In the genomic region with DNA sequence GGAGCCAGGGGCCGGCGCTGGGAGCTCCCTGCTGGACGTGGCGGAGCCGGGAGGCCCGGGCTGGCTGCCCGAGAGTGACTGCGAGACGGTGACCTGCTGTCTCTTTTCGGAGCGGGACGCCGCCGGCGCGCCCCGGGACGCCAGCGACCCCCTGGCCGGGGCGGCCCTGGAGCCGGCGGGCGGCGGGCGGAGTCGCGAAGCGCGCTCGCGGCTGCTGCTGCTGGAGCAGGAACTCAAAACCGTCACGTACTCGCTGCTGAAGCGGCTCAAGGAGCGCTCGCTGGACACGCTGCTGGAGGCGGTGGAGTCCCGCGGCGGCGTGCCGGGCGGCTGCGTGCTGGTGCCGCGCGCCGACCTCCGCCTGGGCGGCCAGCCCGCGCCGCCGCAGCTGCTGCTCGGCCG, we compare ENCODE assay signal across 8 cellular contexts. TPM values are rescaled to one million over a fixed set of nuclear protein-coding genes. Genes with fewer than 3 reads are reported as not detected.
A peak's percentile ranks its signal among the peaks of the same experiment; 100 is the strongest.
DNase-seq lines count a peak whose midpoint lies in the region; TF ChIP-seq lines count a peak whose summit lies in the region.

No MANE protein-coding gene starts in this region.

- no peaks in the 10 kb centered on the region for H3K9me3 ChIP-seq in adipocyte (ENCODE audit: control insufficient read depth, low read length)
- no peaks in the 10 kb centered on the region for H3K9me3 ChIP-seq in thyroid gland

- no peaks in the 10 kb centered on the region for H3K36me3 Mint-ChIP-seq in immature natural killer cell

- H3K27me3 Mint-ChIP-seq in immature natural killer cell (ENCODE audit: low read depth in 3 of 3) = peaks cover 5 to 19% (median 16%) of the 10 kb centered on the region in 3 donors

- POLR2A ChIA-PET in HEK293T (lab: Yijun Ruan, JAX) = interaction anchor here (1.2 to 4.9 kb wide), 6 partner anchors 20 to 149 kb away, joined by 3 to 31 read pairs (median 6); no protein-coding TSS in a partner anchor

- CTCF ChIA-PET in HEK293T (lab: Yijun Ruan, JAX) = interaction anchor here (0.7 to 3.9 kb wide), 3 partner anchors 85 to 442 kb away, joined by 3 to 17 read pairs (median 3); no protein-coding TSS in a partner anchor

- intact Hi-C loops in thyroid gland (cut with DNase I) = loop anchor here (5.0 kb wide), 2 partner anchors 69 to 144 kb away; no protein-coding TSS in a partner anchor

- peak overlapping the region; percentile 100 for H3K9ac ChIP-seq in adipocyte (ENCODE audit: low read length)

- no peak overlapping the region for H3K4me3 Mint-ChIP-seq in immature natural killer cell

- H3K36me3 ChIP-seq in adipocyte (ENCODE audit: control insufficient read depth, insufficient read depth, low read length, severe bottlenecking) (peaks cover 20% of the 10 kb centered on the region), thyroid gland (no peaks in the 10 kb centered on the region)

- H3K4me1 Mint-ChIP-seq in immature natural killer cell = peaks cover 22 to 27% of the 10 kb centered on the region in 2 donors

- WGBS in thyroid gland, 2 donors = 0 to 1% methylated on average over 4 to 15 of the region's 59 CpGs

- no peak for TF ChIP-seq CTCF in thyroid gland (IDR thresholded peaks at IDR 0.05)

- H3K4me1 ChIP-seq in adipocyte (ENCODE audit: control insufficient read depth, insufficient read depth, low read length) (peaks cover 41% of the 10 kb centered on the region), thyroid gland (peaks cover 37 to 43% of the 10 kb centered on the region in 2 donors)

- H3K4me3 ChIP-seq in adipocyte (ENCODE audit: low read length) = peak overlapping the region; percentile 92
- H3K4me3 ChIP-seq in thyroid gland (replicated peaks in 1 of 3) = peak overlapping the region; percentile 18 to 80 (median 72)

- H3K27me3 ChIP-seq in adipocyte (replicated peaks; ENCODE audit: control insufficient read depth, insufficient read depth, low read length) = no peaks in the 10 kb centered on the region
- no peaks in the 10 kb centered on the region for H3K27me3 ChIP-seq in thyroid gland

- DNase-seq in AML-193 (lab: John Stamatoyannopoulos, UW) = peak; percentile 14 to 28
- DNase-seq in HEK293T (ENCODE audit: extremely low spot score) = no peak
- DNase-seq in adipocyte (ENCODE audit: low read depth) = peak; percentile 64
- DNase-seq in immature natural killer cell = peak in 2 of 3 donors; percentile 15 to 18
- peak; percentile 53 to 59 for DNase-seq in thyroid gland
- DNase-seq in Ammon's horn (ENCODE audit: low spot score) = no peak
- DNase-seq in T1000 (lab: John Stamatoyannopoulos, UW) = no peak
- DNase-seq in HPDE6-E6E7 (ENCODE audit: extremely low spot score) = no peak

- TF ChIP-seq POLR2A in thyroid gland (IDR thresholded peaks at IDR 0.05) = no peak

- H3K27ac ChIP-seq in thyroid gland = peak overlapping the region; percentile 24 to 87 (median 78)

- H3K27ac Mint-ChIP-seq in immature natural killer cell = no peak overlapping the region

- no peaks in the 10 kb centered on the region for H3K9me3 Mint-ChIP-seq in immature natural killer cell

TF ChIP-seq in HEK293T, 16 proteins besides CTCF, POLR2A, EP300 and RAD21:
- TF ChIP-seq FOXM1 (IDR thresholded peaks at IDR 0.05; ENCODE audit: borderline replicate concordance) = 0 out of 2 replicates have a peak, but pooled peaks have one; percentile 40
- TF ChIP-seq BHLHE40 (IDR thresholded peaks at IDR 0.05; ENCODE audit: borderline replicate concordance) = no peak

RNA-seq across cellular contexts. Expression of a gene that starts 1.5 kb away (rescaled TPM):
- not detected for polyA plus RNA-seq in immature natural killer cell
- total RNA-seq in thyroid gland = 100 to 1,000 TPM in 1 of 4 donors, 10 to 100 TPM in 3; 59.3 to 118 (median 62.3) TPM

Comparison
In these comparisons a context has a peak if more than half of its experiments do, and no peak if none do; other contexts are left out.
1. DNase-seq: peak in AML-193 (2 of 2), adipocyte (single experiment), immature natural killer cell (2 of 3) and thyroid gland (2 of 2); none in HEK293T (single experiment), Ammon's horn (single experiment), T1000 (single experiment) and HPDE6-E6E7 (single experiment).